8 cellular contexts compared by ENCODE assay signal in the genomic region with DNA sequence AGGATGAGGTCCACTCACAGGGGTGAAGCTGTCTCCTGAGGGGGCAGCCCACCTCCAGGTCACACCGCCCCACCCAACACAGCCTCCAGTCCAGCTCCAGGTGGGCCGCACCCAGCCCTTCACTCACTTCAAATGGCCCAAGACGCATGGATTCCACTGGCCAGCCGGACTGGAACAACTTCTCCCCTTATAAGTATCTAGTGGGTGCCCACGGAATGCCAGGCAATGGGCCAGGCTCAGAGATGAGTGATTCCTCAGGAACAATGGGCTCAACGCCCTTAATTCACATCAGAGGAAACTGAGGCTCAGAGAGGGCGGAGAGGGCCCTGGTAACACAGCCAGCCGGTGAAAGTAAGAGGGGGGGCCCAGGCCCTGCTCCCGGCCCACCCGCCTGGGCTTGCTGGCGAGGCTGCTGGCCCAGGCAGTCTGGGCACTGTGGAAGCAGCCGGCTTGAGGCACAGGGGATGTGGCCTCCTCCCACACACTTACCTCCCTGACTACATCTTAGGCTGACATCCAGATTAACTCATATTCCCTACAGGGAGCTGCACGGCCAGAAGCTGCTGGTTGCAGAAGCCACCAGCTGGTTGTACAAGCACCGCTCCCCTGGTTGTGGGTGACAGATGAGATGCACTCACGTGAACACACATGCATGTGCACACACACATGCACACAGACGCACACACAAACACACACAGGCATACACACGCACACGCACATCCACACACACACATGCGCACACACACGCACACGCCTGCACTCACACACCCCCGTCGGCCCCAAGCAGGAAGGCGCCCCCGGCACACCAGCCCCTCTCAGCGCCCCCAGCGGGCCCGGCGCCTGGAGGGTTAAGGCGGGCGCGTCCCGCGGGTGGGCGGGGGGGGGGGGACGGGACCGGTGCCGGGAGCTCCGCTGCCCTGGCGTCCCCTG. TPM values are rescaled to one million over a fixed set of nuclear protein-coding genes. Genes with fewer than 3 reads are reported as not detected.
A peak's percentile ranks its signal among the peaks of the same experiment; 100 is the strongest.
DNase-seq lines count a peak whose midpoint lies in the region; ATAC-seq and TF ChIP-seq lines count a peak whose summit lies in the region.

No MANE protein-coding gene starts in this region.

- WGBS in endodermal cell (ENCODE audit: insufficient coverage in 1 of 2, insufficient read length in 1 of 2), 2 experiments, result 43 to 81% methylated on average over 7 to 40 of the region's 40 CpGs
- 16% methylated on average over 40 of the region's 40 CpGs for WGBS in urinary bladder

- H3K27me3 ChIP-seq in SJCRH30 (no peaks in the 10 kb centered on the region), endodermal cell (ENCODE audit: control insufficient read depth, insufficient read depth, low read length, poor library complexity, severe bottlenecking) (peaks cover 7% of the 10 kb centered on the region), mononuclear cell (ENCODE audit: insufficient read depth, low read length) (peaks cover 3% of the 10 kb centered on the region)

- H3K36me3 Mint-ChIP-seq in activated naive CD4-positive, alpha-beta T cell treated with anti-CD3 and anti-CD28 coated beads, Interleukin-2, amount 50 U/mL, for 24 hours, result no peaks in the 10 kb centered on the region
- H3K36me3 Mint-ChIP-seq in endodermal cell (ENCODE audit: low read depth), result peaks cover 17% of the 10 kb centered on the region

- H3K4me3 Mint-ChIP-seq in activated naive CD4-positive, alpha-beta T cell treated with anti-CD3 and anti-CD28 coated beads, Interleukin-2, amount 50 U/mL, for 24 hours, result peak overlapping the region; percentile 69
- H3K4me3 Mint-ChIP-seq in endodermal cell, result peak overlapping the region; percentile 70

- BruUV-seq in OCI-LY7 (replicated peaks; lab: Mats Ljungman, UMichigan), result no TSS peak

- ATAC-seq in GM18498 (IDR thresholded peaks at IDR 0.05; ENCODE audit: unreplicated experiment), result no peak

- H3K9me3 Mint-ChIP-seq in activated naive CD4-positive, alpha-beta T cell treated with anti-CD3 and anti-CD28 coated beads, Interleukin-2, amount 50 U/mL, for 24 hours, result no peaks in the 10 kb centered on the region
- H3K9me3 Mint-ChIP-seq in endodermal cell, result no peaks in the 10 kb centered on the region

- H3K36me3 ChIP-seq in SJCRH30 (no peaks in the 10 kb centered on the region), endodermal cell (ENCODE audit: control insufficient read depth, insufficient read depth, low read length) (no peaks in the 10 kb centered on the region), urinary bladder (ENCODE audit: insufficient read depth) (no peaks in the 10 kb centered on the region), OCI-LY7 (ENCODE audit: insufficient read depth, low read length) (no peaks in the 10 kb centered on the region)

- H3K79me2 ChIP-seq in OCI-LY7 (ENCODE audit: insufficient read depth, low read depth, low read length), result no peaks in the 10 kb centered on the region

- peaks cover 3% of the 10 kb centered on the region for H3K4me1 Mint-ChIP-seq in activated naive CD4-positive, alpha-beta T cell treated with anti-CD3 and anti-CD28 coated beads, Interleukin-2, amount 50 U/mL, for 24 hours
- peaks cover 34% of the 10 kb centered on the region for H3K4me1 Mint-ChIP-seq in endodermal cell

- H3K4me2 ChIP-seq in OCI-LY7 (ENCODE audit: low read length), result no peak overlapping the region

- no peak for TF ChIP-seq CTCF in endodermal cell (conservative IDR thresholded peaks at IDR 0.05)
- no peak for TF ChIP-seq CTCF in OCI-LY7 (conservative IDR thresholded peaks at IDR 0.05; ENCODE audit: low read length)

- CTCF ChIA-PET in OCI-LY7 (lab: Charles Lee; ENCODE audit: unreplicated experiment), result no interaction called here

- peak overlapping the region; percentile 68 for H3K4me3 ChIP-seq in SJCRH30
- no peak overlapping the region for H3K4me3 ChIP-seq in endodermal cell (ENCODE audit: low read length)
- H3K4me3 ChIP-seq in mononuclear cell (ENCODE audit: low read length), result peak overlapping the region; percentile 35
- peak overlapping the region; percentile 74 for H3K4me3 ChIP-seq in urinary bladder (ENCODE audit: low read depth, low read length)
- H3K4me3 ChIP-seq in OCI-LY7 (ENCODE audit: low read depth, low read length, poor library complexity, severe bottlenecking), result no peak overlapping the region

- no peaks in the 10 kb centered on the region for H3K9me3 ChIP-seq in SJCRH30 (replicated peaks)
- H3K9me3 ChIP-seq in endodermal cell (ENCODE audit: control insufficient read depth, low read length), result no peaks in the 10 kb centered on the region
- no peaks in the 10 kb centered on the region for H3K9me3 ChIP-seq in mononuclear cell (ENCODE audit: low read depth, low read length)
- H3K9me3 ChIP-seq in OCI-LY7 (ENCODE audit: low read length), result no peaks in the 10 kb centered on the region

- no peak overlapping the region for H3K27ac Mint-ChIP-seq in activated naive CD4-positive, alpha-beta T cell treated with anti-CD3 and anti-CD28 coated beads, Interleukin-2, amount 50 U/mL, for 24 hours
- no peak overlapping the region for H3K27ac Mint-ChIP-seq in endodermal cell

- DNase-seq in activated naive CD4-positive, alpha-beta T cell treated with anti-CD3 and anti-CD28 coated beads, Interleukin-2, amount 50 U/mL, for 16 hours, result no peak
- DNase-seq in SJCRH30 (peak; percentile 27 to 55), endodermal cell (peak; percentile 71), OCI-LY7 (ENCODE audit: low spot score) (no peak)

- no peaks in the 10 kb centered on the region; the same call in 1 of the 2 replicates for H4K20me1 ChIP-seq in OCI-LY7 (ENCODE audit: insufficient read depth, low read length)

- H3K27ac ChIP-seq in SJCRH30 (no peak overlapping the region), endodermal cell (ENCODE audit: low read depth, low read length) (no peak overlapping the region), urinary bladder (ENCODE audit: low read depth) (no peak overlapping the region), OCI-LY7 (ENCODE audit: low read depth, low read length, poor library complexity, severe bottlenecking) (no peak overlapping the region)

- no peak overlapping the region for H2AFZ ChIP-seq in OCI-LY7 (ENCODE audit: low read length)

- intact Hi-C loops in OCI-LY7 (cut with micrococcal nuclease; ENCODE audit: unreplicated experiment), result no loop called here

- peaks cover 14% of the 10 kb centered on the region for H3K27me3 Mint-ChIP-seq in activated naive CD4-positive, alpha-beta T cell treated with anti-CD3 and anti-CD28 coated beads, Interleukin-2, amount 50 U/mL, for 24 hours
- H3K27me3 Mint-ChIP-seq in endodermal cell (ENCODE audit: insufficient read depth), result peaks cover 1% of the 10 kb centered on the region

- POLR2A ChIA-PET in OCI-LY7 (lab: Charles Lee), result no interaction called here

- peaks cover 4% of the 10 kb centered on the region for H3K4me1 ChIP-seq in SJCRH30
- peaks cover 3% of the 10 kb centered on the region for H3K4me1 ChIP-seq in endodermal cell (ENCODE audit: control insufficient read depth, insufficient read depth, low read length)
- H3K4me1 ChIP-seq in mononuclear cell (ENCODE audit: insufficient read depth, low read length), result peaks cover 19% of the 10 kb centered on the region
- H3K4me1 ChIP-seq in urinary bladder (ENCODE audit: insufficient read depth), result no peaks in the 10 kb centered on the region
- no peaks in the 10 kb centered on the region for H3K4me1 ChIP-seq in OCI-LY7 (ENCODE audit: insufficient read depth, low read length, poor library complexity, severe bottlenecking)

- no peak overlapping the region for H3K9ac ChIP-seq in endodermal cell (ENCODE audit: extremely low read depth, low read length, poor library complexity, severe bottlenecking)

- no peaks in the 10 kb centered on the region for H3K9me2 ChIP-seq in OCI-LY7 (ENCODE audit: insufficient read depth, low read length)

RNA-seq across cellular contexts. Expression of a gene that starts 1.0 kb away (rescaled TPM):
- total RNA-seq in SJCRH30 (2014; rRNA removed; shearing (Covaris generic)), result 6.1 and 7.0 TPM in 2 replicates
- total RNA-seq in endodermal cell, result 10 to 100 TPM; 33.5 to 53.5 TPM
- 19.9 TPM for polyA plus RNA-seq in endodermal cell (2013, experiment 1 of 2)
- 18.4 TPM for polyA plus RNA-seq in endodermal cell (2013, experiment 2 of 2)
- 15.3 TPM for total RNA-seq in mononuclear cell
- 13.3 TPM for total RNA-seq in urinary bladder
- 86.5 TPM for polyA plus RNA-seq in urinary bladder
- total RNA-seq in OCI-LY7 (2014; rRNA removed; shearing (Covaris generic)), result not detected in 2 replicates
- not detected in 2 replicates for total RNA-seq in OCI-LY7 (2022)

Comparison
In these comparisons a context has a peak if more than half of its experiments do, and no peak if none do; other contexts are left out.
1. DNase-seq: peak in SJCRH30 (2 of 2) and endodermal cell (single experiment); none in activated naive CD4-positive, alpha-beta T cell treated with anti-CD3 and anti-CD28 coated beads, Interleukin-2, amount 50 U/mL, for 16 hours (single experiment) and OCI-LY7 (single experiment).
2. H3K4me3 ChIP-seq: peak in SJCRH30 (single experiment), mononuclear cell (single experiment) and urinary bladder (single experiment); none in endodermal cell (single experiment) and OCI-LY7 (single experiment).